Comparison of ENCODE assay signal across 17 cellular contexts in genomic region chr18:34985963-34986362, GRCh38.
"Had no signal": no experiment of that assay in that cellular context is flagged by ENCODE, and none has a peak within 500 bp of the region (broad histone marks: within the 10 kb centered on the region; RNA-seq: fewer than 3 reads in every experiment).

No MANE protein-coding gene starts in this region.

- H3K27ac ChIP-seq: coronary artery, heart right ventricle, ovary, prostate gland, right atrium auricular region, tibial artery had no signal

- ATAC-seq: activated CD8-positive, alpha-beta memory T cell treated with anti-CD3 and anti-CD28 coated beads, Interleukin-2, amount 10 ng/mL, durations not matched to agents 7 days and 5 days; heart right ventricle; left colon; natural killer cell treated with Interleukin-12 subunit alpha and Interleukin-12 subunit beta and Interleukin-15 and Interleukin-18, amount 100 ng/mL, for 72 hours had no signal

- H3K9me3 ChIP-seq: heart right ventricle, ovary, prostate gland, right atrium auricular region, tibial artery had no signal

- H3K4me3 ChIP-seq: coronary artery, heart right ventricle, ovary, prostate gland, right atrium auricular region, tibial artery had no signal

- DNase-seq: activated B cell treated with CpG ODN at 0.5 μM for 24 hours; activated CD4-positive, alpha-beta memory T cell treated with anti-CD3 and anti-CD28 coated beads for 36 hours; activated CD4-positive, alpha-beta T cell treated with anti-CD3 and anti-CD28 coated beads for 4 hours; activated CD8-positive, alpha-beta memory T cell treated with anti-CD3 and anti-CD28 coated beads, Interleukin-2, amount 10 ng/mL, durations not matched to agents 7 days and 5 days; activated T-cell treated with anti-CD3 and anti-CD28 coated beads for 4 hours; amygdala; cerebellar nuclear complex; heart right ventricle; islet precursor cell; left colon; ovary; T1000; tibial artery had no signal

- H3K27me3 ChIP-seq: heart right ventricle, ovary, right atrium auricular region, tibial artery had no signal

- H3K36me3 ChIP-seq: heart right ventricle, ovary, prostate gland, right atrium auricular region, tibial artery had no signal

- H3K4me1 ChIP-seq: prostate gland had no signal
